Comparison of ENCODE assay signal across 9 cellular contexts in genomic region chr10:110528224-110528997, GRCh38. TPM values are rescaled to one million over a fixed set of nuclear protein-coding genes. Genes with fewer than 3 reads are reported as not detected.
DNase-seq lines count a peak whose midpoint lies in the region; ATAC-seq, FAIRE-seq and TF ChIP-seq lines count a peak whose summit lies in the region.
"Had no signal": no experiment of that assay in that cellular context is flagged by ENCODE, and none has a peak within 500 bp of the region (broad histone marks: within the 10 kb centered on the region; RNA-seq: fewer than 3 reads in every experiment).

No MANE protein-coding gene starts in this region.

- H3K27ac Mint-ChIP-seq in naive thymus-derived CD4-positive, alpha-beta T cell, result peak overlapping the region in 1 of 9 donors; percentile 71

- no peak overlapping the region for H3K9ac ChIP-seq in keratinocyte (ENCODE audit: control insufficient read depth, extremely low read depth, insufficient read depth, low read length)

- H3K36me3 ChIP-seq in SJSA1, result 0 out of 2 replicates have a peak, but pooled peaks cover 2% of the 10 kb centered on the region
- no peaks in the 10 kb centered on the region for H3K36me3 ChIP-seq in keratinocyte (ENCODE audit: control insufficient read depth in 2 of 2, extremely low read depth in 1 of 2, insufficient read depth in 2 of 2, low read length in 2 of 2)
- H3K36me3 ChIP-seq in naive thymus-derived CD4-positive, alpha-beta T cell (ENCODE audit: control insufficient read depth in 2 of 3, insufficient read depth in 3 of 3, low read length in 3 of 3), result no peaks in the 10 kb centered on the region

- no peaks in the 10 kb centered on the region for H4K20me1 ChIP-seq in keratinocyte (ENCODE audit: control insufficient read depth, extremely low read depth, insufficient read depth, low read length)

- ATAC-seq in GM19023 (IDR thresholded peaks at IDR 0.05; ENCODE audit: unreplicated experiment), result peak; percentile 15
- ATAC-seq in HG02623 (IDR thresholded peaks at IDR 0.05; ENCODE audit: unreplicated experiment), result peak; percentile 7
- no peak for ATAC-seq in naive thymus-derived CD4-positive, alpha-beta T cell

- peaks cover 2% of the 10 kb centered on the region for H3K9me1 ChIP-seq in keratinocyte (ENCODE audit: control insufficient read depth, extremely low read depth, insufficient read depth, low read length)

- FAIRE-seq in keratinocyte (lab: Jason Lieb, UNC), result no peak
- FAIRE-seq: HepG2 had no signal

- dilution Hi-C loops in keratinocyte (cut with MboI; ENCODE audit: extremely low pct_ligation_motif_present, low sequenced_read_pairs), result no loop called here

- H3K4me3 ChIP-seq in SJSA1 (no peak overlapping the region), keratinocyte (ENCODE audit: control insufficient read depth in 2 of 3, extremely low read depth in 1 of 3, insufficient read depth in 2 of 3, low read depth in 1 of 3, low read length in 3 of 3) (no peak overlapping the region)
- no peak overlapping the region for H3K4me3 ChIP-seq in naive thymus-derived CD4-positive, alpha-beta T cell (ENCODE audit: low read length)

- H3K36me3 Mint-ChIP-seq in naive thymus-derived CD4-positive, alpha-beta T cell, result peaks cover 0 to 12% (median 0%) of the 10 kb centered on the region in 5 donors

- H3K4me3 Mint-ChIP-seq in naive thymus-derived CD4-positive, alpha-beta T cell, result peak overlapping the region in 2 of 10 donors; percentile 24 to 33

- no peaks in the 10 kb centered on the region for H3K9me3 Mint-ChIP-seq in naive thymus-derived CD4-positive, alpha-beta T cell

- CTCF ChIA-PET in naive thymus-derived CD4-positive, alpha-beta T cell (lab: Charles Lee), result interaction anchor here (0.6 kb wide), 1 partner anchor 12 kb away, joined by 3 read pairs; no protein-coding TSS in a partner anchor

- intact Hi-C loops in naive thymus-derived CD4-positive, alpha-beta T cell (cut with micrococcal nuclease), result no loop called here

- no peak overlapping the region for H3K4me2 ChIP-seq in keratinocyte (ENCODE audit: control insufficient read depth, extremely low read depth, insufficient read depth, low read depth, low read length)

- H3K27ac ChIP-seq in SJSA1 (peak overlapping the region; percentile 52; the same call in 1 of the 2 replicates), keratinocyte (ENCODE audit: control insufficient read depth, insufficient read depth, low read length) (peak overlapping the region; percentile 26)
- no peak overlapping the region for H3K27ac ChIP-seq in naive thymus-derived CD4-positive, alpha-beta T cell (ENCODE audit: low read depth, low read length)

- no peaks in the 10 kb centered on the region for H3K27me3 ChIP-seq in SJSA1 (replicated peaks)
- no peaks in the 10 kb centered on the region for H3K27me3 ChIP-seq in keratinocyte (ENCODE audit: control insufficient read depth, extremely low read depth, insufficient read depth, low read length)
- no peaks in the 10 kb centered on the region for H3K27me3 ChIP-seq in naive thymus-derived CD4-positive, alpha-beta T cell (ENCODE audit: control insufficient read depth in 2 of 2, insufficient read depth in 2 of 2, low read length in 2 of 2)

- peaks cover 7 to 66% (median 21%) of the 10 kb centered on the region in 7 donors for H3K4me1 Mint-ChIP-seq in naive thymus-derived CD4-positive, alpha-beta T cell

- H3K9me3 ChIP-seq in SJSA1 (replicated peaks) (peaks cover 4% of the 10 kb centered on the region; the same call in 1 of the 2 replicates), keratinocyte (ENCODE audit: control insufficient read depth, low read depth, low read length) (no peaks in the 10 kb centered on the region)
- no peaks in the 10 kb centered on the region for H3K9me3 ChIP-seq in naive thymus-derived CD4-positive, alpha-beta T cell (ENCODE audit: control insufficient read depth in 2 of 3, low read length in 3 of 3)

- H3K79me2 ChIP-seq in keratinocyte (ENCODE audit: control insufficient read depth, insufficient read depth, low read length), result no peaks in the 10 kb centered on the region

- DNase-seq in SJSA1 (ENCODE audit: low read depth in 1 of 2, low spot score in 2 of 2), result no peak
- DNase-seq in keratinocyte (ENCODE audit: low read depth, low spot score), result no peak
- DNase-seq in naive thymus-derived CD4-positive, alpha-beta T cell, result no peak
- DNase-seq in HUDEP-2 (lab: John Stamatoyannopoulos, UW; ENCODE audit: unreplicated experiment in 76 of 76), result no peak
- DNase-seq in NCI-H345 (lab: John Stamatoyannopoulos, UW), result no peak
- no peak for DNase-seq in retina

- no peak for TF ChIP-seq CTCF in keratinocyte (optimal IDR thresholded peaks at IDR 0.05 in 1 of 3, IDR thresholded peaks at IDR 0.05 in 1 of 3, conservative IDR thresholded peaks at IDR 0.05 in 1 of 3; ENCODE audit: extremely low read depth in 1 of 3, insufficient read depth in 2 of 3, low read length in 3 of 3)

- H3K27me3 Mint-ChIP-seq in naive thymus-derived CD4-positive, alpha-beta T cell, result peaks cover 0 to 7% (median 0%) of the 10 kb centered on the region in 5 donors

- H2AFZ ChIP-seq in keratinocyte (ENCODE audit: control insufficient read depth, low read length), result no peak overlapping the region

- POLR2A ChIA-PET in naive thymus-derived CD4-positive, alpha-beta T cell (lab: Charles Lee), result no interaction called here

- H3K4me1 ChIP-seq in SJSA1 (replicated peaks) (peaks cover 61% of the 10 kb centered on the region), keratinocyte (ENCODE audit: control insufficient read depth, extremely low read depth, insufficient read depth, low read length) (peaks cover 51% of the 10 kb centered on the region)
- H3K4me1 ChIP-seq in naive thymus-derived CD4-positive, alpha-beta T cell (ENCODE audit: control insufficient read depth in 2 of 2, insufficient read depth in 2 of 2, low read length in 2 of 2), result peaks cover 9 to 21% of the 10 kb centered on the region in 2 donors

RNA-seq across cellular contexts. Expression of gene DUSP5, which starts 30.7 kb away (rescaled TPM):
- 12.9 and 18.9 TPM in 2 replicates for total RNA-seq in SJSA1 (2014; rRNA removed; shearing (Covaris generic))
- polyA plus RNA-seq in keratinocyte, result 38.0 to 55.5 TPM (median 49.6 TPM) in 3 replicates
- polyA plus RNA-seq in keratinocyte (2011; ENCODE audit: low read depth), result 22.8 TPM
- polyA plus RNA-seq in keratinocyte (2011; cell fraction: cytosol; rRNA removed), result 41.9 and 45.2 TPM in 2 replicates
- 50.2 and 50.3 TPM in 2 replicates for polyA plus RNA-seq in keratinocyte (2011; cell fraction: nucleus; rRNA removed)
- polyA plus RNA-seq in keratinocyte (2012; ENCODE audit: low replicate concordance), result 33.6 and 62.0 TPM in 2 replicates
- polyA minus RNA-seq in keratinocyte, result 95.1 to 130 TPM (median 126 TPM) in 3 replicates
- polyA minus RNA-seq in keratinocyte (2011; cell fraction: cytosol; rRNA and poly(A)+ RNA removed), result 115 TPM
- polyA minus RNA-seq in keratinocyte (2011; cell fraction: nucleus; rRNA and poly(A)+ RNA removed), result 42.7 and 55.8 TPM in 2 replicates
- 10 to 100 TPM in 3 of 5 experiments, under 1 TPM in 2; 0.38 to 57.2 (median 35.7) TPM for total RNA-seq in naive thymus-derived CD4-positive, alpha-beta T cell
- polyA plus RNA-seq in naive thymus-derived CD4-positive, alpha-beta T cell, result under 1 TPM; 0.17 to 0.23 TPM

RNA-seq across cellular contexts. Expression of gene SMC3, which starts 39.1 kb away (rescaled TPM):
- total RNA-seq in SJSA1 (2014; rRNA removed; shearing (Covaris generic)), result 65.0 and 69.5 TPM in 2 replicates
- 6.2 to 16.3 TPM (median 12.2 TPM) in 3 replicates for polyA plus RNA-seq in keratinocyte
- polyA plus RNA-seq in keratinocyte (2011; ENCODE audit: low read depth), result 76.4 TPM
- 6.2 and 9.8 TPM in 2 replicates for polyA plus RNA-seq in keratinocyte (2011; cell fraction: cytosol; rRNA removed)
- 9.5 and 17.2 TPM in 2 replicates for polyA plus RNA-seq in keratinocyte (2011; cell fraction: nucleus; rRNA removed)
- polyA plus RNA-seq in keratinocyte (2012; ENCODE audit: low replicate concordance), result 15.1 and 21.7 TPM in 2 replicates
- polyA minus RNA-seq in keratinocyte, result 1.8 to 8.1 TPM (median 2.2 TPM) in 3 replicates
- 6.1 TPM for polyA minus RNA-seq in keratinocyte (2011; cell fraction: cytosol; rRNA and poly(A)+ RNA removed)
- 4.3 and 7.1 TPM in 2 replicates for polyA minus RNA-seq in keratinocyte (2011; cell fraction: nucleus; rRNA and poly(A)+ RNA removed)
- total RNA-seq in naive thymus-derived CD4-positive, alpha-beta T cell, result 10 to 100 TPM; 29.8 to 69.8 (median 48.5) TPM
- polyA plus RNA-seq in naive thymus-derived CD4-positive, alpha-beta T cell, result 10 to 100 TPM; 64.8 to 88.2 TPM
